31 cellular contexts compared by ENCODE assay signal in genomic region chr4:82694892-82695291, GRCh38.
"Had no signal": no experiment of that assay in that cellular context is flagged by ENCODE, and none has a peak within 500 bp of the region (broad histone marks: within the 10 kb centered on the region; RNA-seq: fewer than 3 reads in every experiment).

No MANE protein-coding gene starts in this region.

- H3K36me3 Mint-ChIP-seq: activated CD4-positive, alpha-beta memory T cell treated with anti-CD3 and anti-CD28 coated beads for 36 hours; activated CD8-positive, alpha-beta memory T cell treated with anti-CD3 and anti-CD28 coated beads, Interleukin-2, amount 10 ng/mL, durations not matched to agents 7 days and 5 days; activated naive CD4-positive, alpha-beta T cell treated with anti-CD3 and anti-CD28 coated beads, Interleukin-2, amount 10 ng/mL, durations not matched to agents 7 days and 5 days; activated naive CD4-positive, alpha-beta T cell treated with anti-CD3 and anti-CD28 coated beads, Interleukin-2, amount 50 U/mL, for 72 hours; activated naive CD8-positive, alpha-beta T cell treated with anti-CD3 and anti-CD28 coated beads, Interleukin-2, amount 10 ng/mL, durations not matched to agents 7 days and 5 days had no signal

- H3K9me3 Mint-ChIP-seq: activated CD4-positive, alpha-beta memory T cell treated with anti-CD3 and anti-CD28 coated beads for 36 hours; activated CD4-positive, alpha-beta T cell treated with anti-CD3 and anti-CD28 coated beads, Interleukin-2, amount 10 ng/mL, durations not matched to agents 24 days and 14 days; activated naive CD4-positive, alpha-beta T cell treated with anti-CD3 and anti-CD28 coated beads, Interleukin-2, amount 10 ng/mL, durations not matched to agents 7 days and 5 days; activated naive CD4-positive, alpha-beta T cell treated with anti-CD3 and anti-CD28 coated beads, Interleukin-2, amount 50 U/mL, for 72 hours; activated naive CD8-positive, alpha-beta T cell treated with anti-CD3 and anti-CD28 coated beads, Interleukin-2, amount 10 ng/mL, durations not matched to agents 7 days and 5 days; activated T-helper 1 cell treated with anti-CD3 and anti-CD28 coated beads, Interleukin-12 subunit alpha, Interleukin-12 subunit beta, Interleukin-2, Interleukin-4 antibody, amounts not matched to agents 30 ng/mL and 10 ng/mL and 1 ng/mL, durations not matched to agents 14 hours and 24 hours and 36 hours; activated T-helper 2 cell treated with anti-CD3 and anti-CD28 coated beads, Interferon-gamma antibody, Interleukin-2, Interleukin-4, amounts not matched to agents 10 μg/mL and 5 μg/mL and 100 μg/mL, durations not matched to agents 14 hours and 24 hours and 36 hours; central memory CD8-positive, alpha-beta T cell; dendritic cell treated with granulocyte-macrophage colony-stimulating factor and Interleukin-4, amounts not matched to agents 40 ng/mL and 50 ng/mL, for 4 days had no signal

- H3K27me3 ChIP-seq: brain microvascular endothelial cell, dorsolateral prefrontal cortex, esophagus squamous epithelium, gastroesophageal sphincter had no signal

- H3K4me3 ChIP-seq: coronary artery, dorsolateral prefrontal cortex, esophagus squamous epithelium, gastroesophageal sphincter had no signal

- DNase-seq: activated CD4-positive, alpha-beta memory T cell treated with anti-CD3 and anti-CD28 coated beads for 36 hours; activated CD4-positive, alpha-beta T cell treated with anti-CD3 and anti-CD28 coated beads for 36 hours; activated CD4-positive, alpha-beta T cell treated with anti-CD3 and anti-CD28 coated beads, Interleukin-2, amount 10 ng/mL, durations not matched to agents 24 days and 14 days; activated CD4-positive, CD25-positive, alpha-beta regulatory T cell; activated CD4-positive, CD25-positive, alpha-beta regulatory T cell treated with anti-CD3 and anti-CD28 coated beads, Interleukin-2, amount 50 U/mL, for 72 hours; activated CD8-positive, alpha-beta memory T cell treated with anti-CD3 and anti-CD28 coated beads, Interleukin-2, amount 10 ng/mL, durations not matched to agents 7 days and 5 days; activated CD8-positive, alpha-beta memory T cell treated with anti-CD3 and anti-CD28 coated beads, Interleukin-2, amount 50 U/mL, for 4 hours; activated CD8-positive, alpha-beta T cell treated with anti-CD3 and anti-CD28 coated beads, Interleukin-2, amount 10 ng/mL, durations not matched to agents 7 days and 5 days; activated effector memory CD4-positive, alpha-beta T cell treated with anti-CD3 and anti-CD28 coated beads, Interleukin-2, amount 50 U/mL, for 16 hours; activated naive CD4-positive, alpha-beta T cell treated with anti-CD3 and anti-CD28 coated beads, Interleukin-2, amount 10 ng/mL, durations not matched to agents 7 days and 5 days; activated naive CD8-positive, alpha-beta T cell treated with anti-CD3 and anti-CD28 coated beads, Interleukin-2, amount 10 ng/mL, durations not matched to agents 7 days and 5 days; activated T-cell treated with anti-CD3 and anti-CD28 coated beads, Interleukin-2, amount 50 U/mL, for 1 hour; activated T-cell treated with anti-CD3 and anti-CD28 coated beads, Interleukin-2, amount 50 U/mL, for 48 hours; anterior cingulate cortex; brain microvascular endothelial cell; dorsolateral prefrontal cortex; effector memory CD4-positive, alpha-beta T cell; erythroblast; esophagus squamous epithelium; foreskin melanocyte; head of caudate nucleus; T-helper 2 cell had no signal

- H3K27ac ChIP-seq: brain microvascular endothelial cell, coronary artery, esophagus squamous epithelium, gastroesophageal sphincter had no signal

- ATAC-seq: activated CD4-positive, alpha-beta T cell treated with anti-CD3 and anti-CD28 coated beads for 36 hours; activated CD8-positive, alpha-beta memory T cell treated with anti-CD3 and anti-CD28 coated beads, Interleukin-2, amount 10 ng/mL, durations not matched to agents 7 days and 5 days; activated CD8-positive, alpha-beta T cell treated with anti-CD3 and anti-CD28 coated beads, Interleukin-2, amount 10 ng/mL, durations not matched to agents 7 days and 5 days; activated naive CD4-positive, alpha-beta T cell treated with anti-CD3 and anti-CD28 coated beads, Interleukin-2, amount 50 U/mL, for 72 hours; gastroesophageal sphincter had no signal

- H3K4me3 Mint-ChIP-seq: activated CD4-positive, alpha-beta memory T cell treated with anti-CD3 and anti-CD28 coated beads for 36 hours; activated CD4-positive, alpha-beta T cell treated with anti-CD3 and anti-CD28 coated beads for 36 hours; activated CD4-positive, alpha-beta T cell treated with anti-CD3 and anti-CD28 coated beads, Interleukin-2, amount 10 ng/mL, durations not matched to agents 24 days and 14 days; activated CD8-positive, alpha-beta memory T cell treated with anti-CD3 and anti-CD28 coated beads, Interleukin-2, amount 10 ng/mL, durations not matched to agents 7 days and 5 days; activated CD8-positive, alpha-beta T cell treated with anti-CD3 and anti-CD28 coated beads, Interleukin-2, amount 10 ng/mL, durations not matched to agents 7 days and 5 days; activated naive CD4-positive, alpha-beta T cell treated with anti-CD3 and anti-CD28 coated beads, Interleukin-2, amount 10 ng/mL, durations not matched to agents 7 days and 5 days; activated naive CD8-positive, alpha-beta T cell treated with anti-CD3 and anti-CD28 coated beads, Interleukin-2, amount 10 ng/mL, durations not matched to agents 7 days and 5 days; activated T-helper 1 cell treated with anti-CD3 and anti-CD28 coated beads, Interleukin-12 subunit alpha, Interleukin-12 subunit beta, Interleukin-2, Interleukin-4 antibody, amounts not matched to agents 30 ng/mL and 10 ng/mL and 1 ng/mL, durations not matched to agents 14 hours and 24 hours and 36 hours; central memory CD8-positive, alpha-beta T cell; dendritic cell treated with granulocyte-macrophage colony-stimulating factor and Interleukin-4, amounts not matched to agents 40 ng/mL and 50 ng/mL, for 4 days had no signal

- H3K4me1 Mint-ChIP-seq: activated CD4-positive, alpha-beta T cell treated with anti-CD3 and anti-CD28 coated beads for 36 hours; activated CD4-positive, alpha-beta T cell treated with anti-CD3 and anti-CD28 coated beads, Interleukin-2, amount 10 ng/mL, durations not matched to agents 24 days and 14 days; activated CD8-positive, alpha-beta memory T cell treated with anti-CD3 and anti-CD28 coated beads, Interleukin-2, amount 10 ng/mL, durations not matched to agents 7 days and 5 days; activated naive CD4-positive, alpha-beta T cell treated with anti-CD3 and anti-CD28 coated beads, Interleukin-2, amount 10 ng/mL, durations not matched to agents 7 days and 5 days; activated naive CD8-positive, alpha-beta T cell treated with anti-CD3 and anti-CD28 coated beads, Interleukin-2, amount 10 ng/mL, durations not matched to agents 7 days and 5 days; central memory CD8-positive, alpha-beta T cell had no signal

- H3K27me3 Mint-ChIP-seq: activated CD8-positive, alpha-beta memory T cell treated with anti-CD3 and anti-CD28 coated beads, Interleukin-2, amount 10 ng/mL, durations not matched to agents 7 days and 5 days; activated naive CD8-positive, alpha-beta T cell treated with anti-CD3 and anti-CD28 coated beads, Interleukin-2, amount 10 ng/mL, durations not matched to agents 7 days and 5 days; central memory CD8-positive, alpha-beta T cell; dendritic cell treated with granulocyte-macrophage colony-stimulating factor and Interleukin-4, amounts not matched to agents 40 ng/mL and 50 ng/mL, for 4 days had no signal

- H3K27ac Mint-ChIP-seq: activated CD4-positive, alpha-beta memory T cell treated with anti-CD3 and anti-CD28 coated beads for 36 hours; activated CD4-positive, alpha-beta T cell treated with anti-CD3 and anti-CD28 coated beads for 36 hours; activated CD4-positive, alpha-beta T cell treated with anti-CD3 and anti-CD28 coated beads, Interleukin-2, amount 10 ng/mL, durations not matched to agents 24 days and 14 days; activated CD8-positive, alpha-beta memory T cell treated with anti-CD3 and anti-CD28 coated beads, Interleukin-2, amount 10 ng/mL, durations not matched to agents 7 days and 5 days; activated CD8-positive, alpha-beta T cell treated with anti-CD3 and anti-CD28 coated beads, Interleukin-2, amount 10 ng/mL, durations not matched to agents 7 days and 5 days; activated naive CD4-positive, alpha-beta T cell treated with anti-CD3 and anti-CD28 coated beads, Interleukin-2, amount 10 ng/mL, durations not matched to agents 7 days and 5 days; activated naive CD4-positive, alpha-beta T cell treated with anti-CD3 and anti-CD28 coated beads, Interleukin-2, amount 50 U/mL, for 72 hours; activated naive CD8-positive, alpha-beta T cell treated with anti-CD3 and anti-CD28 coated beads, Interleukin-2, amount 10 ng/mL, durations not matched to agents 7 days and 5 days; activated T-helper 1 cell treated with anti-CD3 and anti-CD28 coated beads, Interleukin-12 subunit alpha, Interleukin-12 subunit beta, Interleukin-2, Interleukin-4 antibody, amounts not matched to agents 30 ng/mL and 10 ng/mL and 1 ng/mL, durations not matched to agents 14 hours and 24 hours and 36 hours; activated T-helper 2 cell treated with anti-CD3 and anti-CD28 coated beads, Interferon-gamma antibody, Interleukin-2, Interleukin-4, amounts not matched to agents 10 μg/mL and 5 μg/mL and 100 μg/mL, durations not matched to agents 14 hours and 24 hours and 36 hours; dendritic cell treated with granulocyte-macrophage colony-stimulating factor and Interleukin-4, amounts not matched to agents 40 ng/mL and 50 ng/mL, for 4 days had no signal

- H3K9me3 ChIP-seq: esophagus squamous epithelium, gastroesophageal sphincter had no signal

- H3K4me1 ChIP-seq: esophagus squamous epithelium, gastroesophageal sphincter had no signal

- FAIRE-seq: astrocyte, bronchial epithelial cell had no signal

- H3K36me3 ChIP-seq: brain microvascular endothelial cell, esophagus squamous epithelium had no signal
